In the genomic region with DNA sequence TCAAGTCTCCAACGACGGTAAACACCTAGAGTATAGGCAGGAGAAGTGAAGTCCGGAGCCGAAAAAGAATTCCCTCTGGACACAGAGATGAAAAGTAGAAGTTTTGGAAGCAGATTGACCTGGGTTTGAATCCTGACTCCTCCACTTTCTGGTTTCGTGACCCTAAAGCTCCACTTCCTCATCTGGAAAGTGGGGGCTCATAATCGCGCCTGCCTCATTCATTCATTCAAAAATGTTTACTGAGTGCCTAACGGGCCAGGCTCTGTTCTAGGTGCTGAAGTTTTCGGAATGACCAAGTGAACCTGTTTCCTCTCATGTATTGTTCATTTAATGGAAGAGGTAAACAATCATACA, we compare ENCODE assay signal across 9 cellular contexts. TPM values are rescaled to one million over a fixed set of nuclear protein-coding genes. Genes with fewer than 3 reads are reported as not detected.
DNase-seq lines count a peak whose midpoint lies in the region; ATAC-seq and TF ChIP-seq lines count a peak whose summit lies in the region.
"Had no signal": no experiment of that assay in that cellular context is flagged by ENCODE, and none has a peak within 500 bp of the region (broad histone marks: within the 10 kb centered on the region; RNA-seq: fewer than 3 reads in every experiment).

No MANE protein-coding gene starts in this region.

- H3K4me1 Mint-ChIP-seq in H9, result peaks cover 22 to 30% of the 10 kb centered on the region in 2 experiments

- H2BK120ac ChIP-seq in H9 (ENCODE audit: low read depth, low read length, poor library complexity, severe bottlenecking), result no peak overlapping the region

- no peak overlapping the region for H3K4ac ChIP-seq in H9 (ENCODE audit: low read depth, low read length)

- H3K9me3 Mint-ChIP-seq in H9, result peaks cover 3 to 6% of the 10 kb centered on the region in 2 experiments; a peak in 3 of 5 replicates

- no peak overlapping the region for H3T11ph ChIP-seq in H9 (ENCODE audit: low read length)

- no peak for ATAC-seq in HG03432 (IDR thresholded peaks at IDR 0.05; ENCODE audit: unreplicated experiment)

- WGBS in H9 (ENCODE audit: extremely low coverage, insufficient read length, low lambda C conversion rate), result no CpG with 5 or more reads among the region's 9 CpGs

- H2BK15ac ChIP-seq in H9 (ENCODE audit: low read depth, low read length), result no peak overlapping the region

- no peaks in the 10 kb centered on the region for H3K79me1 ChIP-seq in H9 (ENCODE audit: insufficient read depth, low read depth, low read length, poor library complexity, severe bottlenecking)

- no peak overlapping the region for H3K56ac ChIP-seq in H9 (ENCODE audit: insufficient read length, low read depth, low read length)

- CTCF ChIA-PET in RWPE1 (lab: Yijun Ruan, JAX), result interaction anchor here (0.7 kb wide), 1 partner anchor 28 kb away, joined by 3 read pairs; no protein-coding TSS in a partner anchor

- no peak overlapping the region for H4K8ac ChIP-seq in H9 (replicated peaks; ENCODE audit: insufficient read length, low read depth, low read length)

- no peak overlapping the region for H2BK20ac ChIP-seq in H9 (ENCODE audit: low read depth, low read length, poor library complexity, severe bottlenecking)

- no peaks in the 10 kb centered on the region for H3K9me3 ChIP-seq in H9 (ENCODE audit: control insufficient read depth, low read depth, low read length)

- peak overlapping the region; percentile 43 for H2AFZ ChIP-seq in H9 (ENCODE audit: low read length)

- POLR2A ChIA-PET in RWPE1 (lab: Yijun Ruan, JAX; ENCODE audit: low non-redundant PET), result no interaction called here

- no peak overlapping the region for H4K91ac ChIP-seq in H9 (ENCODE audit: insufficient read length, low read depth, low read length)

- TF ChIP-seq CTCF in H9 (conservative IDR thresholded peaks at IDR 0.05) (no peak), RWPE1 (conservative IDR thresholded peaks at IDR 0.05; ENCODE audit: low read depth) (no peak), retinal pigment epithelial cell (conservative IDR thresholded peaks at IDR 0.05; ENCODE audit: low read depth, low read length) (no peak)

- no peak overlapping the region for H3K27ac ChIP-seq in H9 (ENCODE audit: insufficient read length, low read depth, low read length)
- peak overlapping the region; percentile 66 for H3K27ac ChIP-seq in RWPE1

- no peaks in the 10 kb centered on the region for H3K27me3 ChIP-seq in H9 (ENCODE audit: insufficient read depth, low read length)

- no peak overlapping the region for H3K18ac ChIP-seq in H9 (ENCODE audit: insufficient read length, low read depth, low read length)

- H3K27me3 Mint-ChIP-seq in H9 (ENCODE audit: low read depth), result peaks cover 15% of the 10 kb centered on the region

- no peak overlapping the region for H2BK5ac ChIP-seq in H9 (ENCODE audit: insufficient read length, low read length)

- no peak overlapping the region for H3K14ac ChIP-seq in H9 (ENCODE audit: insufficient read depth, low read length)

- H3K23me2 ChIP-seq in H9 (ENCODE audit: insufficient read length, low read depth, low read length, poor library complexity, severe bottlenecking), result peaks cover 12% of the 10 kb centered on the region

- no peak overlapping the region for H2AK5ac ChIP-seq in H9 (ENCODE audit: insufficient read length, low read length)

- H3K36me3 Mint-ChIP-seq in H9 (ENCODE audit: insufficient read depth in 1 of 3, low read depth in 3 of 3), result no peaks in the 10 kb centered on the region

- no peak overlapping the region for H4K5ac ChIP-seq in H9 (ENCODE audit: insufficient read length, low read depth, low read length)

- no peak for DNase-seq in H9
- DNase-seq in RWPE1 (ENCODE audit: low spot score), result no peak
- DNase-seq in dermis blood vessel endothelial cell, result peak; percentile 30
- DNase-seq in retinal pigment epithelial cell (ENCODE audit: low read depth), result no peak
- DNase-seq in DMS153 (lab: John Stamatoyannopoulos, UW), result no peak
- no peak for DNase-seq in stimulated activated CD8-positive, alpha-beta memory T cell treated with anti-CD3 and anti-CD28 coated beads, Interleukin-4, amount 100 ng/mL, for 48 hours
- DNase-seq in NCI-H82 treated with DMSO at 0.1 percent for 48 hours (lab: John Stamatoyannopoulos, UW; ENCODE audit: unreplicated experiment), result no peak

- peaks cover 3% of the 10 kb centered on the region; the same call in 1 of the 2 replicates for H3K4me1 ChIP-seq in H9 (ENCODE audit: insufficient read depth, low read length)

- peak overlapping the region; percentile 61 for H3K4me3 ChIP-seq in retinal pigment epithelial cell (ENCODE audit: low read length)

- peak overlapping the region; percentile 63 to 87 for H3K4me3 Mint-ChIP-seq in H9

- no peaks in the 10 kb centered on the region for H4K20me1 ChIP-seq in H9 (ENCODE audit: control insufficient read depth, insufficient read depth, insufficient read length)

- H3K79me2 ChIP-seq in H9 (ENCODE audit: insufficient read depth, low read length), result no peaks in the 10 kb centered on the region

- no peak overlapping the region for H3K23ac ChIP-seq in H9 (ENCODE audit: insufficient read length, low read depth, low read length)

- no peak overlapping the region for H3K9ac ChIP-seq in H9 (ENCODE audit: extremely low read depth, insufficient read length, low read length)

- H3K27ac Mint-ChIP-seq in H9, result no peak overlapping the region; a peak in 1 of 7 replicates

- no peak overlapping the region for H2BK12ac ChIP-seq in H9 (ENCODE audit: insufficient read length, low read depth, low read length)

- peak overlapping the region; percentile 29 for H3K4me2 ChIP-seq in H9 (ENCODE audit: insufficient read depth, insufficient read length, low read length)

RNA-seq across cellular contexts. Expression of gene EML2, which starts 7.1 kb away (rescaled TPM):
- total RNA-seq in H9 (2021), result 19.1 and 22.6 TPM in 2 replicates
- total RNA-seq in dermis blood vessel endothelial cell, result 18.9 and 26.1 TPM in 2 replicates

RNA-seq across cellular contexts. Expression of gene GIPR, which starts 21.7 kb away (rescaled TPM):
- 0.55 and 0.61 TPM in 2 replicates for total RNA-seq in H9 (2021)
- 0.05 TPM in 1 of 2 replicates, not detected in the other for total RNA-seq in dermis blood vessel endothelial cell
- total RNA-seq: RPMI7951 had no signal

RNA-seq across cellular contexts. Expression of gene GPR4, which starts 44.3 kb away (rescaled TPM):
- 0.07 TPM in 1 of 2 replicates, not detected in the other for total RNA-seq in H9 (2021)
- 3.2 and 5.0 TPM in 2 replicates for total RNA-seq in dermis blood vessel endothelial cell
- total RNA-seq: RPMI7951 had no signal

RNA-seq across cellular contexts. Expression of gene SNRPD2, which starts 45.4 kb away (rescaled TPM):
- total RNA-seq in H9 (2021) (793 and 808 TPM in 2 replicates), dermis blood vessel endothelial cell (218 and 295 TPM in 2 replicates)

RNA-seq across cellular contexts. Expression of gene QPCTL, which starts 46.1 kb away (rescaled TPM):
- total RNA-seq in H9 (2021) (13.7 and 14.1 TPM in 2 replicates), dermis blood vessel endothelial cell (8.3 and 11.8 TPM in 2 replicates)
